8 cellular contexts compared by ENCODE assay signal in the genomic region with DNA sequence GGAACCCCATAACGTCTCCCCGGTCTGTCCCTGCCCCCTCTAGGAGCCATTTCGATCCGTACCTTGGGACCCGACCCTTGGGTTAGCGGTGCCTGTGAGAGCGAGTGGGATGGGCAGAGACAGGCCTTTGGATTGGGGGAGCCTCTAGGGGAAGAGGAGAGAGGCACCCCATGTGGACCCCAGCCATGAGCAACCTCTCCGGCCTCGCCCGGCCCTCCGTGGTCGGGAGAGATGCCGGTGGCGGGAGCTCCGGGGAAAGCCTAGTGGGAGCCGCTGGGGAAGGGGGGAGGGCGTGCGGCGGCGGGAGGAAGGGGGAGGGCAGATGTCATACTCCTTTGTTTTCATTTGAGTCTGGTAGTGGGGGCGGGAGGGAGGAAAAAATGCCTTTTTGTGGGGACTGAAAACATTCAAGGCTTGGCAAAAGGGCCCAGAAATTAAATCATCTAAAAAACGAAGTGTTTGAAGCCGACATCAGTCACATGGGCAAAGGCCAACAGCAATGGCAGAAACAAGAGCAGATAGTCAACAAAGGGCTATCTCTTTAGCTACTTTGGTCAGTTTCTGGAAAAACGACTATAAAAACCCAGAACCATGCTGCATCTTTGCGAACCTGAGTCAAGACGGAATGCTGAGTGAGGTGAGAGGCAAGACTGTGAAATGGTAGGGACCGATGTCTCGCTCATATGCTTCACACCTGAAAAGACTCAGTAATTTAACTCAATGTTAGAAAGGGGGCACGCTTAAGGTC. TPM values are rescaled to one million over a fixed set of nuclear protein-coding genes. Genes with fewer than 3 reads are reported as not detected.
DNase-seq lines count a peak whose midpoint lies in the region; ATAC-seq and TF ChIP-seq lines count a peak whose summit lies in the region.

No MANE protein-coding gene starts in this region.

- H3K9me3 ChIP-seq in DOHH2 (ENCODE audit: control insufficient read depth, insufficient read depth, low read length) (no peaks in the 10 kb centered on the region), Peyer's patch (no peaks in the 10 kb centered on the region), hepatocyte (ENCODE audit: low read depth) (no peaks in the 10 kb centered on the region)

- TF ChIP-seq POLR2A in Peyer's patch (IDR thresholded peaks at IDR 0.05) = no peak

- TF ChIP-seq CTCF in DOHH2 (IDR thresholded peaks at IDR 0.05; ENCODE audit: low read depth, low read length, poor library complexity, severe bottlenecking) (no peak), Peyer's patch (IDR thresholded peaks at IDR 0.05) (no peak), astrocyte of the spinal cord (IDR thresholded peaks at IDR 0.05; ENCODE audit: low read depth, low read length) (no peak), hepatocyte (IDR thresholded peaks at IDR 0.05; ENCODE audit: poor library complexity) (no peak)

- no peaks in the 10 kb centered on the region for H4K20me1 ChIP-seq in DOHH2 (ENCODE audit: control insufficient read depth, insufficient read depth, low read depth, low read length)
- peaks cover under 1% of the 10 kb centered on the region for H4K20me1 ChIP-seq in hepatocyte (ENCODE audit: insufficient read depth, poor library complexity, severe bottlenecking)

- peak; percentile 46 for ATAC-seq in GM21390 (IDR thresholded peaks at IDR 0.05; ENCODE audit: unreplicated experiment)

- WGBS in hepatocyte (ENCODE audit: low lambda C conversion rate, missing lambda C conversion rate) = under 1% methylated on average over 16 of the region's 29 CpGs

- in situ Hi-C loops in astrocyte of the spinal cord (cut with HindIII; ENCODE audit: low sequenced_read_pairs) = no loop called here

- H3K36me3 ChIP-seq in DOHH2 (ENCODE audit: control insufficient read depth, low read length) = peaks cover 43% of the 10 kb centered on the region
- peaks cover 0 to 5% (median 0%) of the 10 kb centered on the region in 3 donors for H3K36me3 ChIP-seq in Peyer's patch
- H3K36me3 ChIP-seq in hepatocyte (replicated peaks; ENCODE audit: insufficient read depth, low read depth) = no peaks in the 10 kb centered on the region

- H2AFZ ChIP-seq in hepatocyte = peak overlapping the region; percentile 73

- H3K9me2 ChIP-seq in DOHH2 (replicated peaks; ENCODE audit: control insufficient read depth, low read length) (no peaks in the 10 kb centered on the region), hepatocyte (replicated peaks; ENCODE audit: insufficient read depth) (no peaks in the 10 kb centered on the region)

- H3F3A ChIP-seq in DOHH2 (ENCODE audit: control insufficient read depth, insufficient read depth) = no peaks in the 10 kb centered on the region

- H3K27me3 ChIP-seq in DOHH2 (ENCODE audit: control insufficient read depth, low read length) (no peaks in the 10 kb centered on the region), Peyer's patch (no peaks in the 10 kb centered on the region), hepatocyte (no peaks in the 10 kb centered on the region)

- H3K4me1 ChIP-seq in DOHH2 (ENCODE audit: control insufficient read depth, low read length) (peaks cover 26% of the 10 kb centered on the region), Peyer's patch (peaks cover 0 to 3% (median 0%) of the 10 kb centered on the region in 4 donors), hepatocyte (ENCODE audit: insufficient read depth) (peaks cover 14% of the 10 kb centered on the region)

- DNase-seq in HS-27A (ENCODE audit: low read depth) (peak; percentile 53), Peyer's patch (peak; percentile 59 to 75 (median 72)), astrocyte of the spinal cord (ENCODE audit: low read depth, low spot score) (peak; percentile 76), hepatocyte (ENCODE audit: low spot score) (peak; percentile 68), putamen (ENCODE audit: low spot score) (peak; percentile 95), AML-193 (lab: John Stamatoyannopoulos, UW) (no peak)

- H3K4me3 ChIP-seq in DOHH2 (ENCODE audit: low read length) = peak overlapping the region; percentile 87
- peak overlapping the region; percentile 78 to 99 (median 84) for H3K4me3 ChIP-seq in Peyer's patch
- H3K4me3 ChIP-seq in astrocyte of the spinal cord (ENCODE audit: low read depth, low read length) = peak overlapping the region; percentile 98
- H3K4me3 ChIP-seq in hepatocyte = peak overlapping the region; percentile 93

- peaks cover 56% of the 10 kb centered on the region for H3K79me2 ChIP-seq in DOHH2 (ENCODE audit: control insufficient read depth, low read length)
- H3K79me2 ChIP-seq in hepatocyte = peaks cover 56% of the 10 kb centered on the region

- H3K27ac ChIP-seq in DOHH2 (ENCODE audit: low read depth, low read length) (peak overlapping the region; percentile 63), Peyer's patch (peak overlapping the region; percentile 88 to 92 (median 92)), hepatocyte (peak overlapping the region; percentile 97)

- peak overlapping the region; percentile 72 for H3K4me2 ChIP-seq in DOHH2 (ENCODE audit: low read length)
- peak overlapping the region; percentile 77 for H3K4me2 ChIP-seq in hepatocyte

RNA-seq across cellular contexts. Expression of a gene that starts 0.8 kb away (rescaled TPM):
- total RNA-seq in Peyer's patch = 10 to 100 TPM; 20.3 to 55.1 (median 31.7) TPM
- 27.1 and 60.7 TPM in 2 replicates for total RNA-seq in hepatocyte
- polyA plus RNA-seq in hepatocyte = 6.7 and 10.4 TPM in 2 replicates

Comparison
In these comparisons a context has a peak if more than half of its experiments do, and no peak if none do; other contexts are left out.
1. DNase-seq: peak in HS-27A (single experiment), Peyer's patch (3 of 3), astrocyte of the spinal cord (single experiment), hepatocyte (single experiment) and putamen (single experiment); none in AML-193 (0 of 2).
2. Peak in every context shown above with its lines, with median percentiles within 50 percentile points of each other: H3K27ac ChIP-seq and H3K4me3 ChIP-seq.